ENCODE assay signal across 19 cellular contexts in the genomic region with DNA sequence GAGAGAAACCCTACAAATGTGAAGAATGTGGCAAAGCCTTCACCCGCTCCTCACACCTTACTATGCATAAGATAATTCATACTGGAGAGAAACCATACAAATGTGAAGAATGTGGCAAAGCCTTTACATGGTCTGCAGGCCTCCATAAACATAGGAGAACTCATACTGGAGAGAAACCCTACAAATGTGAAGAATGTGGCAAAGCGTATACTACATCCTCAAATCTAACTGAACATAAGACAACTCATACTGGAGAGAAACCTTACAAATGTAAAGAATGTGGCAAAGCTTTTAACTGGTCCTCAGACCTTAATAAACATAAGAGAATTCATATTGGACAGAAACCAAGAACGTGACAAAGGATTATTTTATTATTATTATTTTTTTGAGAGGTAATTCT.
"Had no signal": no experiment of that assay in that cellular context is flagged by ENCODE, and none has a peak within 500 bp of the region (broad histone marks: within the 10 kb centered on the region; RNA-seq: fewer than 3 reads in every experiment).

No MANE protein-coding gene starts in this region.

- H3K4me1 ChIP-seq: foreskin keratinocyte, left lung, lower lobe of right lung, neural progenitor cell, tibial nerve, upper lobe of right lung, vagina had no signal

- H3K4me3 Mint-ChIP-seq: effector memory CD8-positive, alpha-beta T cell; immature natural killer cell; memory B cell; natural killer cell treated with Interleukin-12 subunit alpha and Interleukin-12 subunit beta and Interleukin-15 and Interleukin-18, amount 100 ng/mL, for 72 hours; neural progenitor cell had no signal

- H3K4me1 Mint-ChIP-seq: immature natural killer cell, memory B cell, neural progenitor cell had no signal

- H3K9ac ChIP-seq: neural progenitor cell had no signal

- H3K27me3 ChIP-seq: foreskin keratinocyte, left lung, neural progenitor cell, ovary, tibial nerve, upper lobe of right lung, vagina had no signal

- H3K27ac ChIP-seq: foreskin keratinocyte, left lung, lower lobe of right lung, neural progenitor cell, ovary, tibial nerve, upper lobe of right lung, vagina had no signal

- H3K27me3 Mint-ChIP-seq: effector memory CD8-positive, alpha-beta T cell; memory B cell; natural killer cell treated with Interleukin-12 subunit alpha and Interleukin-12 subunit beta and Interleukin-15 and Interleukin-18, amount 100 ng/mL, for 72 hours had no signal

- H3K36me3 ChIP-seq: ovary had no signal

- H3K4me3 ChIP-seq: left lung, lower lobe of right lung, neural progenitor cell, ovary, tibial nerve, upper lobe of right lung, vagina had no signal

- H3K4me2 ChIP-seq: neural progenitor cell had no signal

- DNase-seq: effector memory CD8-positive, alpha-beta T cell; erythroblast; immature natural killer cell; left lung; lower lobe of right lung; midbrain; nucleus accumbens; ovary; right cardiac atrium; small intestine; stimulated activated CD4-positive, alpha-beta T cell treated with anti-CD3 and anti-CD28 coated beads, Interleukin-12 subunit alpha, Interleukin-12 subunit beta, amount 100 ng/mL, for 4 hours; stimulated activated naive CD4-positive, alpha-beta T cell; upper lobe of right lung had no signal

- H3K27ac Mint-ChIP-seq: effector memory CD8-positive, alpha-beta T cell; immature natural killer cell; memory B cell; natural killer cell treated with Interleukin-12 subunit alpha and Interleukin-12 subunit beta and Interleukin-15 and Interleukin-18, amount 100 ng/mL, for 72 hours; neural progenitor cell had no signal
